18 cellular contexts compared by ENCODE assay signal in genomic region chr2:204494681-204495080, GRCh38. TPM values are rescaled to one million over a fixed set of nuclear protein-coding genes. Genes with fewer than 3 reads are reported as not detected.
"Had no signal": no experiment of that assay in that cellular context is flagged by ENCODE, and none has a peak within 500 bp of the region (broad histone marks: within the 10 kb centered on the region; RNA-seq: fewer than 3 reads in every experiment).

No MANE protein-coding gene starts in this region.

- DNase-seq: immature natural killer cell; left ventricle myocardium inferior; naive thymus-derived CD8-positive, alpha-beta T cell; pancreas; psoas muscle; right lobe of liver; stimulated activated CD4-positive, alpha-beta T cell treated with anti-CD3 and anti-CD28 coated beads, Interleukin-1b, Interleukin-23, amount 100 ng/mL, for 48 hours; stimulated activated CD4-positive, alpha-beta T cell treated with anti-CD3 and anti-CD28 coated beads, Interleukin-2, amount 100 ng/mL, for 48 hours; stimulated activated CD4-positive, alpha-beta T cell treated with anti-CD3 and anti-CD28 coated beads, Interleukin-4, amount 100 ng/mL, for 4 hours; stimulated activated CD8-positive, alpha-beta memory T cell treated with anti-CD3 and anti-CD28 coated beads, Interleukin-4, amount 100 ng/mL, for 48 hours; stimulated activated naive CD4-positive, alpha-beta T cell treated with Interleukin-2 at 50 U/mL for 16 hours; stimulated activated naive CD8-positive, alpha-beta T cell treated with anti-CD3 and anti-CD28 coated beads, Interleukin-15, amount 100 ng/mL, for 72 hours had no signal

- H3K4me3 ChIP-seq: left ventricle myocardium inferior, lung, pancreas, psoas muscle, right lobe of liver, smooth muscle cell, tibial nerve, vagina had no signal

- ATAC-seq: naive thymus-derived CD8-positive, alpha-beta T cell; pancreas; psoas muscle; right lobe of liver; stimulated activated memory B cell treated with anti-CD40 and anti-IgM and Interleukin-4, amounts not matched to agents 10 μg/mL and 1 μg/mL and 100 μg/mL, for 72 hours; stimulated activated naive CD8-positive, alpha-beta T cell treated with anti-CD3 and anti-CD28 coated beads, Interleukin-15, amount 100 ng/mL, for 72 hours had no signal

- H3K36me3 ChIP-seq: left ventricle myocardium inferior, pancreas, right lobe of liver, tibial nerve, vagina had no signal

- H3K27ac ChIP-seq: left ventricle myocardium inferior, pancreas, psoas muscle, right lobe of liver, tibial nerve, vagina had no signal

- H3K9me3 ChIP-seq: left ventricle myocardium inferior, pancreas, psoas muscle, right lobe of liver, tibial nerve, vagina had no signal

- H3K27me3 ChIP-seq: pancreas, right lobe of liver, tibial nerve, vagina had no signal

- H3K4me2 ChIP-seq: smooth muscle cell had no signal

- H3K4me1 ChIP-seq: left ventricle myocardium inferior, pancreas, psoas muscle, right lobe of liver, tibial nerve, vagina had no signal

- FAIRE-seq: islet of Langerhans, pancreas had no signal

RNA-seq across cellular contexts. Expression of gene PARD3B, which starts 50.6 kb away (rescaled TPM):
- polyA plus RNA-seq: immature natural killer cell had no signal
